8 cellular contexts compared by ENCODE assay signal in the genomic region with DNA sequence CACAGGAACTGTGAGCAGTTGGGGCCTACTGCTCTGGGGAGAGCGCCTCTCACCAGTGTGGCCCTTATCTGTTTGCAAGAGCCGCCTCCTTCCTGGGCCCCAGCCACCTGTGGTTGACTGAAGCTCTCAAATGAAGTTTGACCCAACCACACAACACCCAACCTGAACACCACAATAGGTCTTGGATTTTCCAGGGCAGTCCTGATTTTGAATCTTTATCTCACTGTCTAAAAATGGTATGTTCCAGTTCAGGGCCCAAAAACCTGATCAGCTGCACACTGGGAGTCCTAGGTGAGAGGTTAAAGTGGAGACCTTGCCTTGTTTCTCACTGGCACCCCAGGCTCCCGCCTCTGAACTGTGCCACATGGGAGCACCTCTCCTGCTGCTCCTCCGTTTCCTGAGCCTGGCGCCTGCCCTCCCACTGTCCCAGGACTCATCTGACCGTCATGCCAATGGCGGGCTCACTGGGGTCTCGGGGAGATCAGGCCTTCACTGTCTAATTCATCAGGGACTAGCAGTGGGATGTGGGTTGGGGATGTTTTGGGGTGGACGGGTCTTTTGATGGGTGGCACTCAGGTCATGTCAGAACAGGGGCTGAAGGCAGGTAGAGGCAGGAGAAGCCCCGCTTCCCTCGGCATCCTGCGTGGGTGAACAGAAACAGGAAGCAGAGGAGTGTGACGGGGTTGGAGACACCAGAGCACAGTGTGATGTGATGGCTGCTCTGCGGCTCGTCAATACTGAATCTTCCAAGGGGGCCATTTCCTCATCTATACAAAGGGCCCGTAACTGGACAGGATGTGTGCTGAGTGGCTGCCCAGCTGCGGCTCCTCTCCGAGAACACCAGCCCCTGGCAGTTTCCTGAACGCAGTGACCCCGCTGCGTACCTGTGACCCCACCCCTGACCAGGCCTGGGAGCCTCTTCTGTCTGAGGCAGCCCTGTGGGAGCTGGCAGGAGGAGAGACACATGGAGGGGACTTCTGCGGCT. TPM values are rescaled to one million over a fixed set of nuclear protein-coding genes. Genes with fewer than 3 reads are reported as not detected.
A peak's percentile ranks its signal among the peaks of the same experiment; 100 is the strongest.
DNase-seq lines count a peak whose midpoint lies in the region; ATAC-seq, FAIRE-seq and TF ChIP-seq lines count a peak whose summit lies in the region.

No MANE protein-coding gene starts in this region.

- H2AFZ ChIP-seq in PC-3 (ENCODE audit: low read length): no peak overlapping the region

- intact Hi-C loops in PC-3 (cut with micrococcal nuclease): no loop called here

- FAIRE-seq in GM19239 (lab: Jason Lieb, UNC): peak; percentile 84

- H3K4me3 Mint-ChIP-seq in activated T-cell treated with anti-CD3 and anti-CD28 coated beads, Interleukin-2, amount 50 U/mL, for 24 hours: peak overlapping the region; percentile 57

- H3K9me3 ChIP-seq in PC-3 (ENCODE audit: low read length): no peaks in the 10 kb centered on the region

- H3K9ac ChIP-seq in PC-3 (ENCODE audit: low read length): no peak overlapping the region

- peak; percentile 64 for ATAC-seq in HG03378 (IDR thresholded peaks at IDR 0.05; ENCODE audit: unreplicated experiment)
- no peak for ATAC-seq in PC-3

- no peaks in the 10 kb centered on the region for H3K79me2 ChIP-seq in PC-3 (ENCODE audit: low read length)

- H3K4me3 ChIP-seq in PC-3 (ENCODE audit: low read length): no peak overlapping the region

- no peaks in the 10 kb centered on the region for H3K36me3 Mint-ChIP-seq in activated T-cell treated with anti-CD3 and anti-CD28 coated beads, Interleukin-2, amount 50 U/mL, for 24 hours (ENCODE audit: low read depth)

- H3K36me3 ChIP-seq in PC-3 (ENCODE audit: low read depth, low read length): no peaks in the 10 kb centered on the region

- H3F3A ChIP-seq in PC-3 (ENCODE audit: low read length, unreplicated experiment): no peaks in the 10 kb centered on the region

- peaks cover 35% of the 10 kb centered on the region for H3K4me1 Mint-ChIP-seq in activated T-cell treated with anti-CD3 and anti-CD28 coated beads, Interleukin-2, amount 50 U/mL, for 24 hours (ENCODE audit: low read depth)

- H3K27ac ChIP-seq in PC-3 (ENCODE audit: low read length): no peak overlapping the region

- POLR2A ChIA-PET in PC-3 (lab: Charles Lee; ENCODE audit: unreplicated experiment): no interaction called here

- H3K27ac Mint-ChIP-seq in activated T-cell treated with anti-CD3 and anti-CD28 coated beads, Interleukin-2, amount 50 U/mL, for 24 hours: peak overlapping the region; percentile 94

- DNase-seq in GM19239 (ENCODE audit: insufficient read length, low spot score): peak; percentile 22
- DNase-seq in activated T-cell treated with anti-CD3 and anti-CD28 coated beads, Interleukin-2, amount 50 U/mL, for 24 hours: peak; percentile 73
- DNase-seq in stimulated activated CD4-positive, alpha-beta T cell treated with anti-CD3 and anti-CD28 coated beads, Interleukin-12 subunit alpha, Interleukin-12 subunit beta, amount 100 ng/mL, for 24 hours (ENCODE audit: low read depth in 2 of 2): peak; percentile 22 to 61
- no peak for DNase-seq in GF-D8 (lab: John Stamatoyannopoulos, UW)
- no peak for DNase-seq in PC-3
- DNase-seq in NCI-H748 (lab: John Stamatoyannopoulos, UW; ENCODE audit: unreplicated experiment): no peak
- no peak for DNase-seq in SIG-M5 (lab: John Stamatoyannopoulos, UW)

- H3K27me3 Mint-ChIP-seq in activated T-cell treated with anti-CD3 and anti-CD28 coated beads, Interleukin-2, amount 50 U/mL, for 24 hours: no peaks in the 10 kb centered on the region

- no peaks in the 10 kb centered on the region for H3K27me3 ChIP-seq in PC-3 (ENCODE audit: low read length)

- TF ChIP-seq CTCF in PC-3 (conservative IDR thresholded peaks at IDR 0.05; ENCODE audit: low read depth, low read length): no peak

- H3K4me1 ChIP-seq in PC-3 (ENCODE audit: insufficient read depth, low read length): no peaks in the 10 kb centered on the region

- H3K4me2 ChIP-seq in PC-3 (ENCODE audit: low read length): no peak overlapping the region

- no peaks in the 10 kb centered on the region for H3K9me3 Mint-ChIP-seq in activated T-cell treated with anti-CD3 and anti-CD28 coated beads, Interleukin-2, amount 50 U/mL, for 24 hours

- CTCF ChIA-PET in PC-3 (lab: Charles Lee): no interaction called here

- BruUV-seq in PC-3 (replicated peaks; lab: Mats Ljungman, UMichigan): no TSS peak

- no peaks in the 10 kb centered on the region for H3K9me2 ChIP-seq in PC-3 (replicated peaks; ENCODE audit: low read length)

- H4K20me1 ChIP-seq in PC-3 (ENCODE audit: low read length): no peaks in the 10 kb centered on the region

RNA-seq across cellular contexts. Expression of a gene that starts 59.6 kb away (rescaled TPM):
- total RNA-seq in PC-3 (2014; rRNA removed): 17.7 and 24.1 TPM in 2 replicates

Comparison
In these comparisons a context has a peak if more than half of its experiments do, and no peak if none do; other contexts are left out.
1. DNase-seq: peak in GM19239 (single experiment), activated T-cell treated with anti-CD3 and anti-CD28 coated beads, Interleukin-2, amount 50 U/mL, for 24 hours (single experiment) and stimulated activated CD4-positive, alpha-beta T cell treated with anti-CD3 and anti-CD28 coated beads, Interleukin-12 subunit alpha, Interleukin-12 subunit beta, amount 100 ng/mL, for 24 hours (2 of 2); none in GF-D8 (single experiment), PC-3 (single experiment), NCI-H748 (single experiment) and SIG-M5 (single experiment).